9 cellular contexts compared by ENCODE assay signal in genomic region chr13:29817604-29818378, GRCh38. TPM values are rescaled to one million over a fixed set of nuclear protein-coding genes. Genes with fewer than 3 reads are reported as not detected.
DNase-seq lines count a peak whose midpoint lies in the region; ATAC-seq, FAIRE-seq and TF ChIP-seq lines count a peak whose summit lies in the region.
"Had no signal": no experiment of that assay in that cellular context is flagged by ENCODE, and none has a peak within 500 bp of the region (broad histone marks: within the 10 kb centered on the region; RNA-seq: fewer than 3 reads in every experiment).

No MANE protein-coding gene starts in this region.

- H3K9me3 Mint-ChIP-seq in CD14-positive monocyte = no peaks in the 10 kb centered on the region

- ATAC-seq in GM19324 (IDR thresholded peaks at IDR 0.05; ENCODE audit: low FRiP score, unreplicated experiment) = peak; percentile 75
- ATAC-seq in HG03135 (IDR thresholded peaks at IDR 0.05; ENCODE audit: unreplicated experiment) = peak; percentile 98
- peak; percentile 41 for ATAC-seq in T-helper 17 cell
- ATAC-seq in pancreas = peak in 3 of 4 donors; percentile 43 to 57 (median 45)

- no peak overlapping the region for H3K4me3 ChIP-seq in pancreas

- 16% methylated on average over 3 of the region's 3 CpGs for WGBS in pancreas, 2 donors

- no peak for TF ChIP-seq CTCF in CD14-positive monocyte (IDR thresholded peaks at IDR 0.05)
- no peak for TF ChIP-seq CTCF in pancreas (IDR thresholded peaks at IDR 0.05)

- peak overlapping the region in 1 of 4 donors; percentile 28 for H3K27ac ChIP-seq in pancreas

- no peak for FAIRE-seq in pancreas (lab: Jason Lieb, UNC)
- FAIRE-seq: G401.6 had no signal

- H3K4me3 Mint-ChIP-seq in CD14-positive monocyte (peak overlapping the region in 1 of 2 donors; percentile 13), T-helper 17 cell (peak overlapping the region; percentile 9)

- H3K27me3 ChIP-seq in pancreas = no peaks in the 10 kb centered on the region

- no peak for DNase-seq in CD14-positive monocyte (ENCODE audit: low spot score)
- DNase-seq in T-helper 17 cell = no peak
- DNase-seq in pancreas = no peak
- DNase-seq in iPS-NIHi7 (ENCODE audit: extremely low spot score) = no peak
- no peak for DNase-seq in NCI-H446 (lab: John Stamatoyannopoulos, UW)
- DNase-seq in midbrain (lab: John Stamatoyannopoulos, UW) = no peak

- H3K9me3 ChIP-seq in T-helper 17 cell (ENCODE audit: control insufficient read depth, low read length, poor library complexity, severe bottlenecking) = no peaks in the 10 kb centered on the region
- no peaks in the 10 kb centered on the region for H3K9me3 ChIP-seq in pancreas

- H3K27me3 Mint-ChIP-seq in CD14-positive monocyte (ENCODE audit: low read depth in 3 of 3) (no peaks in the 10 kb centered on the region), T-helper 17 cell (no peaks in the 10 kb centered on the region)

- H3K27ac Mint-ChIP-seq in CD14-positive monocyte = peak overlapping the region in 6 of 7 donors; percentile 41 to 83 (median 62)
- H3K27ac Mint-ChIP-seq in T-helper 17 cell = no peak overlapping the region

- H3K36me3 Mint-ChIP-seq in CD14-positive monocyte (no peaks in the 10 kb centered on the region), T-helper 17 cell (ENCODE audit: low read depth) (no peaks in the 10 kb centered on the region)

- H3K36me3 ChIP-seq in pancreas = no peaks in the 10 kb centered on the region

- intact Hi-C loops in CD14-positive monocyte (cut with micrococcal nuclease) (no loop called here), pancreas (cut with DNase I) (no loop called here)

- peaks cover 29 to 44% (median 37%) of the 10 kb centered on the region in 3 donors for H3K4me1 ChIP-seq in pancreas

- H3K4me1 Mint-ChIP-seq in CD14-positive monocyte (peaks cover 30% of the 10 kb centered on the region), T-helper 17 cell (peaks cover 21% of the 10 kb centered on the region)

RNA-seq across cellular contexts. Expression of gene UBL3, which starts 32.6 kb away (rescaled TPM):
- polyA plus RNA-seq in CD14-positive monocyte (10 to 100 TPM; 28.2 to 32.3 TPM), pancreas (10 to 100 TPM in 1 of 2 donors, 1 to 10 TPM in 1; 9.7 to 25.9 TPM)
- total RNA-seq in T-helper 17 cell (10 to 100 TPM; 33.6 to 44.5 TPM), pancreas (10 to 100 TPM; 18.8 to 31.5 (median 23.1) TPM)

Comparison
In these comparisons a context has a peak if more than half of its experiments do, and no peak if none do; other contexts are left out.
1. ATAC-seq: peak in every context shown above with its lines; median percentile 98 in HG03135; 75 in GM19324; 45 in pancreas; 41 in T-helper 17 cell.